In the genomic region with DNA sequence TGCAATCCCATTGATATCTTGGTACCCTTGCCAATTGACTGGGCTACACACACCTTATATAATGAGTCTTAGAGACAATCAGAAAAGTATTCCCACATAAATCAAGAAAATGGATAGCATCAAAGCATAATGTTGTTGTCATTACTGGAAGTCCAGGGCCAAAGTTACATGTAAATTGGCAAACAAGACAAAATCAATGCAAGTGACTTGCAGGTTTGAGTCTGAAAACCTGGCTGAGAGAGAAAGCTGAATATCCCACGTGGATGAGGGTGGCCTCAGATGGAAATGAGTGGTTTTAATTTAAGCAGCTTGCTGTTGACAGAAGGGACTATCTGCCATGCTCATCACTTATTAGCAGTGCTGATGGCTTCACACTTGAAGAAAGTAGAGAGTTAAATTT, we compare ENCODE assay signal across 21 cellular contexts.
DNase-seq lines count a peak whose midpoint lies in the region; ATAC-seq, FAIRE-seq and TF ChIP-seq lines count a peak whose summit lies in the region.
"Had no signal": no experiment of that assay in that cellular context is flagged by ENCODE, and none has a peak within 500 bp of the region (broad histone marks: within the 10 kb centered on the region; RNA-seq: fewer than 3 reads in every experiment).

No MANE protein-coding gene starts in this region.

- H3K27me3 Mint-ChIP-seq in activated T-helper 2 cell treated with anti-CD3 and anti-CD28 coated beads, Interferon-gamma antibody, Interleukin-2, Interleukin-4, amounts not matched to agents 10 μg/mL and 5 μg/mL and 100 μg/mL, durations not matched to agents 14 hours and 24 hours and 36 hours (ENCODE audit: low read depth): no peaks in the 10 kb centered on the region
- H3K27me3 Mint-ChIP-seq: B cell; CD4-positive, alpha-beta T cell had no signal

- H4K20me1 ChIP-seq in HepG2 (ENCODE audit: insufficient read depth, low read length): no peaks in the 10 kb centered on the region
- H4K20me1 ChIP-seq: BLaER1 treated with 17β-estradiol and CSF1 and Interleukin-3, amounts not matched to agents 10 nM and 100 nM had no signal

- TF ChIP-seq CTCF in liver (IDR thresholded peaks at IDR 0.05; ENCODE audit: low read depth, low read length, missing input control): no peak
- TF ChIP-seq CTCF in HepG2 (CRISPR knock-in tag; IDR thresholded peaks at IDR 0.05): no peak
- TF ChIP-seq CTCF in right lobe of liver (IDR thresholded peaks at IDR 0.05): no peak

- no peak for FAIRE-seq in HepG2 (lab: Jason Lieb, UNC)
- FAIRE-seq: A549, D721Med, G401.6, GM12891, GM19239 had no signal

- POLR2A ChIA-PET in HepG2 (lab: Yijun Ruan, JAX): no interaction called here

- WGBS in liver: 25% methylated on average over 1 of the region's 1 CpG
- 0% methylated on average over 1 of the region's 1 CpG for WGBS in HepG2 (ENCODE audit: low lambda C conversion rate)
- WGBS in right lobe of liver (ENCODE audit: insufficient coverage, low coverage, low lambda C conversion rate, missing lambda C conversion rate): 25% methylated on average over 1 of the region's 1 CpG

- ATAC-seq in HepG2 (no peak), right lobe of liver (peak; percentile 36 to 79 (median 60))
- ATAC-seq: A549; CD8-positive, alpha-beta T cell had no signal

- H2AFZ ChIP-seq in HepG2 (ENCODE audit: low read length): no peak overlapping the region

- no peak overlapping the region for H3K9ac ChIP-seq in liver (ENCODE audit: low read depth in 1 of 2, low read length in 2 of 2)
- no peak overlapping the region for H3K9ac ChIP-seq in HepG2 (ENCODE audit: insufficient read depth, low read depth, low read length)
- H3K9ac ChIP-seq: BLaER1 treated with 17β-estradiol and CSF1 and Interleukin-3, amounts not matched to agents 10 nM and 100 nM had no signal

- no peaks in the 10 kb centered on the region for H3K4me1 Mint-ChIP-seq in activated T-helper 2 cell treated with anti-CD3 and anti-CD28 coated beads, Interferon-gamma antibody, Interleukin-2, Interleukin-4, amounts not matched to agents 10 μg/mL and 5 μg/mL and 100 μg/mL, durations not matched to agents 14 hours and 24 hours and 36 hours (ENCODE audit: low read depth)
- H3K4me1 Mint-ChIP-seq: B cell had no signal

- no peak for DNase-seq in HepG2 (ENCODE audit: low spot score)
- no peak for DNase-seq in right lobe of liver
- no peak for DNase-seq in activated T-helper 2 cell treated with anti-CD3 and anti-CD28 coated beads, Interferon-gamma antibody, Interleukin-2, Interleukin-4, amounts not matched to agents 10 μg/mL and 5 μg/mL and 100 μg/mL, durations not matched to agents 14 hours and 24 hours and 36 hours (ENCODE audit: low spot score)
- DNase-seq in effector CD8-positive, alpha-beta T cell (lab: John Stamatoyannopoulos, UW): no peak
- DNase-seq: AML-193; Caco-2; Calu3; CD4-positive, alpha-beta T cell; CD8-positive, alpha-beta T cell; DMS79 treated with DMSO at 0.1 percent for 48 hours; GF-D8 had no signal

- H3K9me3 ChIP-seq in liver (ENCODE audit: control insufficient read depth in 4 of 4, low read length in 3 of 4) (no peaks in the 10 kb centered on the region), HepG2 (ENCODE audit: low read length) (peaks cover 52% of the 10 kb centered on the region), right lobe of liver (no peaks in the 10 kb centered on the region)
- H3K9me3 ChIP-seq: A549; BLaER1 treated with 17β-estradiol and CSF1 and Interleukin-3, amounts not matched to agents 10 nM and 100 nM; Caco-2 had no signal

- peaks cover 4% of the 10 kb centered on the region for H3K9me3 Mint-ChIP-seq in activated T-helper 2 cell treated with anti-CD3 and anti-CD28 coated beads, Interferon-gamma antibody, Interleukin-2, Interleukin-4, amounts not matched to agents 10 μg/mL and 5 μg/mL and 100 μg/mL, durations not matched to agents 14 hours and 24 hours and 36 hours
- H3K9me3 Mint-ChIP-seq: CD4-positive, alpha-beta T cell; CD8-positive, alpha-beta T cell had no signal

- no peak overlapping the region for H3K4me3 ChIP-seq in liver (ENCODE audit: low read depth in 1 of 3, low read length in 3 of 3)
- H3K4me3 ChIP-seq in HepG2 (replicated peaks in 1 of 3; ENCODE audit: insufficient read depth in 1 of 3, low read depth in 2 of 3, low read length in 3 of 3): no peak overlapping the region
- no peak overlapping the region for H3K4me3 ChIP-seq in right lobe of liver
- H3K4me3 ChIP-seq: A549; BLaER1 treated with 17β-estradiol and CSF1 and Interleukin-3, amounts not matched to agents 10 nM and 100 nM had no signal

- H3K36me3 ChIP-seq in liver (ENCODE audit: control insufficient read depth in 4 of 4, insufficient read depth in 3 of 4, low read depth in 1 of 4, low read length in 3 of 4) (no peaks in the 10 kb centered on the region), HepG2 (replicated peaks in 1 of 2; ENCODE audit: control insufficient read depth in 1 of 2, insufficient read depth in 2 of 2, low read length in 2 of 2) (no peaks in the 10 kb centered on the region), right lobe of liver (no peaks in the 10 kb centered on the region)
- H3K36me3 ChIP-seq: BLaER1 treated with 17β-estradiol and CSF1 and Interleukin-3, amounts not matched to agents 10 nM and 100 nM had no signal

- intact Hi-C loops in HepG2 (cut with micrococcal nuclease; ENCODE audit: unreplicated experiment): no loop called here
- intact Hi-C loops in right lobe of liver (cut with DNase I): no loop called here
- intact Hi-C loops in activated T-helper 2 cell treated with anti-CD3 and anti-CD28 coated beads, Interferon-gamma antibody, Interleukin-2, Interleukin-4, amounts not matched to agents 10 μg/mL and 5 μg/mL and 100 μg/mL, durations not matched to agents 14 hours and 24 hours and 36 hours (cut with micrococcal nuclease): no loop called here

- H3K27ac ChIP-seq in liver (ENCODE audit: low read depth in 1 of 2, low read length in 2 of 2) (no peak overlapping the region), HepG2 (ENCODE audit: extremely low read length, insufficient read depth, low read length) (no peak overlapping the region), right lobe of liver (no peak overlapping the region)
- H3K27ac ChIP-seq: 22Rv1; A549; BLaER1 treated with 17β-estradiol and CSF1 and Interleukin-3, amounts not matched to agents 10 nM and 100 nM; C4-2B had no signal

- TF ChIP-seq POLR2A in HepG2 (IDR thresholded peaks at IDR 0.05; ENCODE audit: insufficient read depth in 1 of 2, low read depth in 2 of 2, low read length in 2 of 2): no peak
- no peak for TF ChIP-seq POLR2A in right lobe of liver (IDR thresholded peaks at IDR 0.05)

- no TSS peak for BruUV-seq in HepG2 (replicated peaks; lab: Mats Ljungman, UMichigan)

- TF ChIP-seq EP300 in HepG2 (IDR thresholded peaks at IDR 0.05; ENCODE audit: low read depth in 2 of 2, low read length in 2 of 2) (no peak), HepG2 (CRISPR knock-in tag; IDR thresholded peaks at IDR 0.05; ENCODE audit: borderline replicate concordance) (no peak)

- peaks cover 0 to 8% (median 0%) of the 10 kb centered on the region in 4 donors for H3K4me1 ChIP-seq in liver (ENCODE audit: control insufficient read depth in 4 of 4, insufficient read depth in 4 of 4, low read length in 3 of 4)
- no peaks in the 10 kb centered on the region for H3K4me1 ChIP-seq in HepG2 (ENCODE audit: insufficient read depth, low read length)
- peaks cover 0 to 13% (median 0%) of the 10 kb centered on the region in 4 donors for H3K4me1 ChIP-seq in right lobe of liver
- H3K4me1 ChIP-seq: A549; BLaER1 treated with 17β-estradiol and CSF1 and Interleukin-3, amounts not matched to agents 10 nM and 100 nM; Caco-2 had no signal

- no peaks in the 10 kb centered on the region for H3K36me3 Mint-ChIP-seq in activated T-helper 2 cell treated with anti-CD3 and anti-CD28 coated beads, Interferon-gamma antibody, Interleukin-2, Interleukin-4, amounts not matched to agents 10 μg/mL and 5 μg/mL and 100 μg/mL, durations not matched to agents 14 hours and 24 hours and 36 hours (ENCODE audit: low read depth)
- H3K36me3 Mint-ChIP-seq: CD8-positive, alpha-beta T cell had no signal

- TF ChIP-seq RAD21 in liver (IDR thresholded peaks at IDR 0.05): peak; percentile 8 to 14
- TF ChIP-seq RAD21 in HepG2 (CRISPR knock-in tag; IDR thresholded peaks at IDR 0.05): no peak

- no peak overlapping the region for H3K4me2 ChIP-seq in HepG2 (ENCODE audit: low read depth, low read length)
- H3K4me2 ChIP-seq: A549; BLaER1 treated with 17β-estradiol and CSF1 and Interleukin-3, amounts not matched to agents 10 nM and 100 nM had no signal

- CTCF ChIA-PET in HepG2 (lab: Yijun Ruan, JAX; ENCODE audit: low intra/inter-chr PET ratio, low total read pairs): no interaction called here

- in situ Hi-C loops in HepG2 (cut with HindIII; ENCODE audit: extremely low pct_ligation_motif_present, low pct_unique_long_range_greater_than_20kb): no loop called here

- no peaks in the 10 kb centered on the region for H3K27me3 ChIP-seq in liver (ENCODE audit: control insufficient read depth in 4 of 4, insufficient read depth in 4 of 4, low read length in 3 of 4)
- H3K27me3 ChIP-seq in HepG2 (ENCODE audit: control insufficient read depth in 1 of 2, insufficient read depth in 2 of 2, low read length in 2 of 2): no peaks in the 10 kb centered on the region
- H3K27me3 ChIP-seq in right lobe of liver: no peaks in the 10 kb centered on the region
- H3K27me3 ChIP-seq: BLaER1 treated with 17β-estradiol and CSF1 and Interleukin-3, amounts not matched to agents 10 nM and 100 nM had no signal

- no peaks in the 10 kb centered on the region for H3K79me2 ChIP-seq in HepG2 (ENCODE audit: insufficient read depth, low read length)

- no peak overlapping the region for H3K27ac Mint-ChIP-seq in activated T-helper 2 cell treated with anti-CD3 and anti-CD28 coated beads, Interferon-gamma antibody, Interleukin-2, Interleukin-4, amounts not matched to agents 10 μg/mL and 5 μg/mL and 100 μg/mL, durations not matched to agents 14 hours and 24 hours and 36 hours
- H3K27ac Mint-ChIP-seq: B cell; CD4-positive, alpha-beta T cell; CD8-positive, alpha-beta T cell had no signal

- H3K4me3 Mint-ChIP-seq in activated T-helper 2 cell treated with anti-CD3 and anti-CD28 coated beads, Interferon-gamma antibody, Interleukin-2, Interleukin-4, amounts not matched to agents 10 μg/mL and 5 μg/mL and 100 μg/mL, durations not matched to agents 14 hours and 24 hours and 36 hours (ENCODE audit: low read depth): no peak overlapping the region
- H3K4me3 Mint-ChIP-seq: B cell; CD4-positive, alpha-beta T cell; CD8-positive, alpha-beta T cell had no signal

TF ChIP-seq in liver, 16 proteins besides CTCF, POLR2A, EP300 and RAD21 (continues in another document):
- no peak for TF ChIP-seq SP1 (IDR thresholded peaks at IDR 0.05)
- TF ChIP-seq JUND (IDR thresholded peaks at IDR 0.05): no peak
- TF ChIP-seq FOXA1 (IDR thresholded peaks at IDR 0.05): no peak

TF ChIP-seq in HepG2, 621 proteins besides CTCF, POLR2A, EP300 and RAD21 (continues in another document):
- TF ChIP-seq HMG20B (CRISPR knock-in tag; conservative IDR thresholded peaks at IDR 0.05): no peak
